ENCODE assay signal across 21 cellular contexts in the genomic region with DNA sequence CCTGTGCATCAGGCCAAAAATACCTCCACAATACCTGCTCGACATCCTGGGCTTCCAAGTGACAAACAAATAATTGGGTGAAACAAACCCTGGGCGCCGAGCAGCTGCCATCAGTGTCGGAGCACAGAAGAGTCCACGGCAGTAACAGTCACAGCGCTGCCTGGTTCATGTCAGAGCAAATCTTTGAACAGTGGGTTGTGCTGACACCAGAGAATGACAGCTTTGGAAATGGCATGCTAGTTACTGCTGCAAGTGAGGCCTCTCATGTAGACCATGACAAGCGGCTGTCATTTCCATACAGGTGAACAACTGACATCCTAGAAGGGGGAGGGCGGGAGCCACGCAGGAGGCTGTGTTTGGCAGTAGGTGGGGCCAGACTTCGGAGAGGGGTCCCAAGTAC.
DNase-seq lines count a peak whose midpoint lies in the region; ATAC-seq and TF ChIP-seq lines count a peak whose summit lies in the region.
"Had no signal": no experiment of that assay in that cellular context is flagged by ENCODE, and none has a peak within 500 bp of the region (broad histone marks: within the 10 kb centered on the region; RNA-seq: fewer than 3 reads in every experiment).

No MANE protein-coding gene starts in this region.

- H3K4me3 Mint-ChIP-seq in natural killer cell (no peak overlapping the region), immature natural killer cell (peak overlapping the region in 2 of 5 donors; percentile 11 to 22)
- no peak overlapping the region for H3K4me3 Mint-ChIP-seq in natural killer cell treated with Interleukin-12 subunit alpha and Interleukin-12 subunit beta and Interleukin-15 and Interleukin-18, amount 100 ng/mL, for 72 hours
- H3K4me3 Mint-ChIP-seq: activated CD8-positive, alpha-beta T cell treated with anti-CD3 and anti-CD28 coated beads, Interleukin-2, amount 10 ng/mL, durations not matched to agents 7 days and 5 days; activated T-cell treated with anti-CD3 and anti-CD28 coated beads, Interleukin-2, amount 50 U/mL, for 24 hours; neural crest cell; stimulated activated memory B cell treated with anti-CD40 and anti-IgM and Interleukin-4, amounts not matched to agents 10 μg/mL and 1 μg/mL and 100 μg/mL, for 72 hours had no signal

- no peak for ATAC-seq in natural killer cell
- no peak for ATAC-seq in natural killer cell treated with Interleukin-12 subunit alpha and Interleukin-12 subunit beta and Interleukin-15 and Interleukin-18, amount 100 ng/mL, for 72 hours
- ATAC-seq in GM18870 (IDR thresholded peaks at IDR 0.05; ENCODE audit: unreplicated experiment): no peak
- ATAC-seq in GM18520 (IDR thresholded peaks at IDR 0.05; ENCODE audit: unreplicated experiment): no peak
- ATAC-seq in GM21367 (IDR thresholded peaks at IDR 0.05; ENCODE audit: unreplicated experiment): no peak
- ATAC-seq: activated CD8-positive, alpha-beta T cell treated with anti-CD3 and anti-CD28 coated beads, Interleukin-2, amount 10 ng/mL, durations not matched to agents 7 days and 5 days; GM12878; HCT116; stimulated activated memory B cell treated with anti-CD40 and anti-IgM and Interleukin-4, amounts not matched to agents 10 μg/mL and 1 μg/mL and 100 μg/mL, for 72 hours had no signal

- no peaks in the 10 kb centered on the region for H3K36me3 Mint-ChIP-seq in natural killer cell
- H3K36me3 Mint-ChIP-seq in natural killer cell treated with Interleukin-12 subunit alpha and Interleukin-12 subunit beta and Interleukin-15 and Interleukin-18, amount 100 ng/mL, for 72 hours: peaks cover 11% of the 10 kb centered on the region
- H3K36me3 Mint-ChIP-seq in immature natural killer cell: peaks cover 5 to 9% (median 9%) of the 10 kb centered on the region in 3 donors
- H3K36me3 Mint-ChIP-seq: stimulated activated memory B cell treated with anti-CD40 and anti-IgM and Interleukin-4, amounts not matched to agents 10 μg/mL and 1 μg/mL and 100 μg/mL, for 72 hours had no signal

- H3K27me3 Mint-ChIP-seq in natural killer cell (ENCODE audit: low read depth in 2 of 2): no peaks in the 10 kb centered on the region
- no peaks in the 10 kb centered on the region for H3K27me3 Mint-ChIP-seq in natural killer cell treated with Interleukin-12 subunit alpha and Interleukin-12 subunit beta and Interleukin-15 and Interleukin-18, amount 100 ng/mL, for 72 hours
- H3K27me3 Mint-ChIP-seq in immature natural killer cell (ENCODE audit: low read depth in 3 of 3): peaks cover 0 to 5% (median 0%) of the 10 kb centered on the region in 3 donors
- H3K27me3 Mint-ChIP-seq: activated T-cell treated with anti-CD3 and anti-CD28 coated beads, Interleukin-2, amount 50 U/mL, for 24 hours; CD4-positive, alpha-beta memory T cell; stimulated activated memory B cell treated with anti-CD40 and anti-IgM and Interleukin-4, amounts not matched to agents 10 μg/mL and 1 μg/mL and 100 μg/mL, for 72 hours had no signal

- H3K4me1 Mint-ChIP-seq in natural killer cell (peaks cover 84 to 87% of the 10 kb centered on the region in 2 donors), immature natural killer cell (peaks cover 93 to 96% of the 10 kb centered on the region in 2 donors)
- H3K4me1 Mint-ChIP-seq in natural killer cell treated with Interleukin-12 subunit alpha and Interleukin-12 subunit beta and Interleukin-15 and Interleukin-18, amount 100 ng/mL, for 72 hours (ENCODE audit: low read depth in 2 of 2): peaks cover 46 to 47% of the 10 kb centered on the region in 2 donors
- H3K4me1 Mint-ChIP-seq: stimulated activated memory B cell treated with anti-CD40 and anti-IgM and Interleukin-4, amounts not matched to agents 10 μg/mL and 1 μg/mL and 100 μg/mL, for 72 hours had no signal

- no peak for DNase-seq in natural killer cell
- DNase-seq in natural killer cell treated with Interleukin-12 subunit alpha and Interleukin-12 subunit beta and Interleukin-15 and Interleukin-18, amount 100 ng/mL, for 72 hours (ENCODE audit: low spot score): no peak
- peak; percentile 83 for DNase-seq in NCI-H526 treated with DMSO at 0.1 percent for 48 hours (lab: John Stamatoyannopoulos, UW)
- no peak for DNase-seq in immature natural killer cell
- DNase-seq: activated CD4-positive, CD25-positive, alpha-beta regulatory T cell treated with anti-CD3 and anti-CD28 coated beads, Interleukin-2, amount 50 U/mL, for 72 hours; activated CD8-positive, alpha-beta T cell treated with anti-CD3 and anti-CD28 coated beads, Interleukin-2, amount 10 ng/mL, durations not matched to agents 7 days and 5 days; activated naive CD4-positive, alpha-beta T cell treated with Interleukin-2 at 50 U/mL for 16 hours; activated T-cell treated with anti-CD3 and anti-CD28 coated beads, Interleukin-2, amount 50 U/mL, for 24 hours; CD4-positive, alpha-beta memory T cell; DND-41; NCI-H1930; NCI-H524 treated with DMSO at 0.1 percent for 48 hours; stimulated activated CD4-positive, alpha-beta T cell treated with anti-CD3 and anti-CD28 coated beads, Interleukin-1b, Interleukin-23, amount 100 ng/mL, for 48 hours; testis had no signal

- H3K27ac Mint-ChIP-seq in natural killer cell (peak overlapping the region; percentile 32 to 69), immature natural killer cell (peak overlapping the region in 4 of 6 donors; percentile 13 to 65 (median 40))
- H3K27ac Mint-ChIP-seq in natural killer cell treated with Interleukin-12 subunit alpha and Interleukin-12 subunit beta and Interleukin-15 and Interleukin-18, amount 100 ng/mL, for 72 hours: no peak overlapping the region
- H3K27ac Mint-ChIP-seq: activated CD8-positive, alpha-beta T cell treated with anti-CD3 and anti-CD28 coated beads, Interleukin-2, amount 10 ng/mL, durations not matched to agents 7 days and 5 days; activated T-cell treated with anti-CD3 and anti-CD28 coated beads, Interleukin-2, amount 50 U/mL, for 24 hours; stimulated activated memory B cell treated with anti-CD40 and anti-IgM and Interleukin-4, amounts not matched to agents 10 μg/mL and 1 μg/mL and 100 μg/mL, for 72 hours had no signal

- no peak for TF ChIP-seq CTCF in natural killer cell (IDR thresholded peaks at IDR 0.05)

- intact Hi-C loops in natural killer cell (cut with micrococcal nuclease): no loop called here

- H3K9me3 Mint-ChIP-seq in natural killer cell (no peaks in the 10 kb centered on the region), immature natural killer cell (no peaks in the 10 kb centered on the region)
- no peaks in the 10 kb centered on the region for H3K9me3 Mint-ChIP-seq in natural killer cell treated with Interleukin-12 subunit alpha and Interleukin-12 subunit beta and Interleukin-15 and Interleukin-18, amount 100 ng/mL, for 72 hours
- H3K9me3 Mint-ChIP-seq: stimulated activated memory B cell treated with anti-CD40 and anti-IgM and Interleukin-4, amounts not matched to agents 10 μg/mL and 1 μg/mL and 100 μg/mL, for 72 hours had no signal

Comparison
In these comparisons a context has a peak if more than half of its experiments do, and no peak if none do; other contexts are left out.
1. H3K27ac Mint-ChIP-seq: peak in natural killer cell (2 of 2) and immature natural killer cell (4 of 6); none in natural killer cell treated with Interleukin-12 subunit alpha and Interleukin-12 subunit beta and Interleukin-15 and Interleukin-18, amount 100 ng/mL, for 72 hours (0 of 2).